17 cellular contexts compared by ENCODE assay signal in genomic region chr16:76207270-76207669, GRCh38.
DNase-seq lines count a peak whose midpoint lies in the region; ATAC-seq and TF ChIP-seq lines count a peak whose summit lies in the region.
"Had no signal": no experiment of that assay in that cellular context is flagged by ENCODE, and none has a peak within 500 bp of the region (broad histone marks: within the 10 kb centered on the region; RNA-seq: fewer than 3 reads in every experiment).

No MANE protein-coding gene starts in this region.

- peaks cover 19% of the 10 kb centered on the region; the same call in 2 of the 3 replicates for H3K4me1 Mint-ChIP-seq in GM23338
- H3K4me1 Mint-ChIP-seq in endodermal cell, result peaks cover 10% of the 10 kb centered on the region
- no peaks in the 10 kb centered on the region for H3K4me1 Mint-ChIP-seq in neural progenitor cell
- H3K4me1 Mint-ChIP-seq: B cell; CD4-positive, alpha-beta memory T cell had no signal

- 73 to 87% methylated on average over 3 of the region's 3 CpGs for WGBS in endodermal cell (ENCODE audit: insufficient coverage in 1 of 2, insufficient read length in 1 of 2), 2 experiments

- H3K4me3 Mint-ChIP-seq in GM23338, result no peak overlapping the region
- H3K4me3 Mint-ChIP-seq in endodermal cell, result no peak overlapping the region
- no peak overlapping the region for H3K4me3 Mint-ChIP-seq in neural progenitor cell
- H3K4me3 Mint-ChIP-seq: B cell; CD4-positive, alpha-beta memory T cell had no signal

- peak overlapping the region; percentile 36; the same call in 1 of the 2 replicates for H3K27ac Mint-ChIP-seq in GM23338
- no peak overlapping the region for H3K27ac Mint-ChIP-seq in endodermal cell
- no peak overlapping the region for H3K27ac Mint-ChIP-seq in neural progenitor cell
- H3K27ac Mint-ChIP-seq: B cell; CD4-positive, alpha-beta memory T cell had no signal

- H3K27me3 ChIP-seq in GM23338 (ENCODE audit: insufficient read depth), result no peaks in the 10 kb centered on the region
- no peaks in the 10 kb centered on the region for H3K27me3 ChIP-seq in HUES48 (ENCODE audit: control insufficient read depth, insufficient read depth, low read length)
- no peaks in the 10 kb centered on the region for H3K27me3 ChIP-seq in endodermal cell (ENCODE audit: control insufficient read depth, insufficient read depth, low read length, poor library complexity, severe bottlenecking)
- H3K27me3 ChIP-seq in neural progenitor cell, result no peaks in the 10 kb centered on the region
- H3K27me3 ChIP-seq: SJSA1 had no signal

- H3K79me2 ChIP-seq in GM23338 (replicated peaks; ENCODE audit: insufficient read depth), result no peaks in the 10 kb centered on the region
- no peaks in the 10 kb centered on the region for H3K79me2 ChIP-seq in neural progenitor cell (ENCODE audit: low read depth)

- H3K4me2 ChIP-seq in GM23338, result no peak overlapping the region
- no peak overlapping the region for H3K4me2 ChIP-seq in neural progenitor cell

- no peak overlapping the region for H3K27ac ChIP-seq in GM23338 (ENCODE audit: low read depth)
- peak overlapping the region; percentile 94 for H3K27ac ChIP-seq in HUES48 (ENCODE audit: low read depth, low read length)
- H3K27ac ChIP-seq in endodermal cell (ENCODE audit: low read depth, low read length), result no peak overlapping the region
- no peak overlapping the region for H3K27ac ChIP-seq in neural progenitor cell
- H3K27ac ChIP-seq: GM23248, SJSA1 had no signal

- H3K4me3 ChIP-seq in GM23338, result no peak overlapping the region
- H3K4me3 ChIP-seq in HUES48 (ENCODE audit: low read depth, low read length), result no peak overlapping the region
- H3K4me3 ChIP-seq in endodermal cell (ENCODE audit: low read length), result no peak overlapping the region
- H3K4me3 ChIP-seq in neural progenitor cell, result no peak overlapping the region
- H3K4me3 ChIP-seq: GM23248, SJSA1 had no signal

- H2AFZ ChIP-seq in GM23338 (no peak overlapping the region), neural progenitor cell (replicated peaks) (no peak overlapping the region)
- H2AFZ ChIP-seq: GM23248 had no signal

- no peaks in the 10 kb centered on the region for H3K9me2 ChIP-seq in GM23338 (ENCODE audit: insufficient read depth)

- ATAC-seq in GM23338 (peak; percentile 60), GM18498 (IDR thresholded peaks at IDR 0.05; ENCODE audit: unreplicated experiment) (no peak)

- peaks cover 24% of the 10 kb centered on the region; the same call in 2 of the 3 replicates for H3K36me3 Mint-ChIP-seq in GM23338 (ENCODE audit: low read depth)
- no peaks in the 10 kb centered on the region for H3K36me3 Mint-ChIP-seq in endodermal cell (ENCODE audit: low read depth)
- H3K36me3 Mint-ChIP-seq in neural progenitor cell, result no peaks in the 10 kb centered on the region
- H3K36me3 Mint-ChIP-seq: CD4-positive, alpha-beta memory T cell had no signal

- H4K20me1 ChIP-seq in GM23338 (replicated peaks; ENCODE audit: insufficient read depth), result no peaks in the 10 kb centered on the region
- no peaks in the 10 kb centered on the region for H4K20me1 ChIP-seq in neural progenitor cell (ENCODE audit: low read depth)

- H3K4me1 ChIP-seq in GM23338 (ENCODE audit: insufficient read depth) (peaks cover 39% of the 10 kb centered on the region), HUES48 (ENCODE audit: control insufficient read depth, insufficient read depth, low read length) (peaks cover 40% of the 10 kb centered on the region), endodermal cell (ENCODE audit: control insufficient read depth, insufficient read depth, low read length) (peaks cover 3% of the 10 kb centered on the region), neural progenitor cell (peaks cover 10% of the 10 kb centered on the region)
- H3K4me1 ChIP-seq: SJSA1 had no signal

- H3K27me3 Mint-ChIP-seq in GM23338 (ENCODE audit: insufficient read depth, low read depth, poor library complexity) (peaks cover 9% of the 10 kb centered on the region), endodermal cell (ENCODE audit: insufficient read depth) (peaks cover 4% of the 10 kb centered on the region), neural progenitor cell (ENCODE audit: insufficient read depth, low read depth) (peaks cover 5% of the 10 kb centered on the region)
- H3K27me3 Mint-ChIP-seq: B cell; CD4-positive, alpha-beta memory T cell had no signal

- no peaks in the 10 kb centered on the region for H3K9me3 ChIP-seq in HUES48 (ENCODE audit: control insufficient read depth, insufficient read depth, low read length)
- H3K9me3 ChIP-seq in endodermal cell (ENCODE audit: control insufficient read depth, low read length), result peaks cover 20% of the 10 kb centered on the region
- no peaks in the 10 kb centered on the region for H3K9me3 ChIP-seq in neural progenitor cell (ENCODE audit: low read depth)

- TF ChIP-seq CTCF in GM23338 (conservative IDR thresholded peaks at IDR 0.05; ENCODE audit: low read depth in 2 of 2) (no peak), endodermal cell (conservative IDR thresholded peaks at IDR 0.05) (no peak), neural progenitor cell (IDR thresholded peaks at IDR 0.05) (no peak)

- H3K36me3 ChIP-seq in GM23338 (ENCODE audit: insufficient read depth) (no peaks in the 10 kb centered on the region), HUES48 (ENCODE audit: control insufficient read depth, insufficient read depth, low read length) (no peaks in the 10 kb centered on the region), endodermal cell (ENCODE audit: control insufficient read depth, insufficient read depth, low read length) (no peaks in the 10 kb centered on the region), neural progenitor cell (no peaks in the 10 kb centered on the region)
- H3K36me3 ChIP-seq: SJSA1 had no signal

- H3F3A ChIP-seq in GM23338 (replicated peaks; ENCODE audit: low read depth) (no peaks in the 10 kb centered on the region), neural progenitor cell (ENCODE audit: low read depth) (no peaks in the 10 kb centered on the region)

- peaks cover 83% of the 10 kb centered on the region for H3K9me3 Mint-ChIP-seq in GM23338
- peaks cover 8% of the 10 kb centered on the region for H3K9me3 Mint-ChIP-seq in endodermal cell
- H3K9me3 Mint-ChIP-seq in neural progenitor cell, result peaks cover 4% of the 10 kb centered on the region

- DNase-seq in GM23338 (ENCODE audit: low spot score) (peak; percentile 60), endodermal cell (peak; percentile 69), neural progenitor cell (ENCODE audit: low spot score) (peak; percentile 14), MV-4-11 (lab: John Stamatoyannopoulos, UW) (no peak), NCI-H2196 (lab: John Stamatoyannopoulos, UW; ENCODE audit: unreplicated experiment) (no peak)
- DNase-seq: CD4-positive, alpha-beta memory T cell; GM23248; NCI-H1436; NCI-H2029; NCI-H2171; NCI-H510A; NCI-H774; SW 1271 had no signal

- H3K9ac ChIP-seq in HUES48 (ENCODE audit: low read depth, low read length) (no peak overlapping the region), endodermal cell (ENCODE audit: extremely low read depth, low read length, poor library complexity, severe bottlenecking) (no peak overlapping the region), neural progenitor cell (no peak overlapping the region)
- H3K9ac ChIP-seq: GM23248 had no signal

TF ChIP-seq in GM23338, 12 proteins besides CTCF, POLR2A, EP300 and RAD21 (continues in another document):
- TF ChIP-seq, protein P1, sequence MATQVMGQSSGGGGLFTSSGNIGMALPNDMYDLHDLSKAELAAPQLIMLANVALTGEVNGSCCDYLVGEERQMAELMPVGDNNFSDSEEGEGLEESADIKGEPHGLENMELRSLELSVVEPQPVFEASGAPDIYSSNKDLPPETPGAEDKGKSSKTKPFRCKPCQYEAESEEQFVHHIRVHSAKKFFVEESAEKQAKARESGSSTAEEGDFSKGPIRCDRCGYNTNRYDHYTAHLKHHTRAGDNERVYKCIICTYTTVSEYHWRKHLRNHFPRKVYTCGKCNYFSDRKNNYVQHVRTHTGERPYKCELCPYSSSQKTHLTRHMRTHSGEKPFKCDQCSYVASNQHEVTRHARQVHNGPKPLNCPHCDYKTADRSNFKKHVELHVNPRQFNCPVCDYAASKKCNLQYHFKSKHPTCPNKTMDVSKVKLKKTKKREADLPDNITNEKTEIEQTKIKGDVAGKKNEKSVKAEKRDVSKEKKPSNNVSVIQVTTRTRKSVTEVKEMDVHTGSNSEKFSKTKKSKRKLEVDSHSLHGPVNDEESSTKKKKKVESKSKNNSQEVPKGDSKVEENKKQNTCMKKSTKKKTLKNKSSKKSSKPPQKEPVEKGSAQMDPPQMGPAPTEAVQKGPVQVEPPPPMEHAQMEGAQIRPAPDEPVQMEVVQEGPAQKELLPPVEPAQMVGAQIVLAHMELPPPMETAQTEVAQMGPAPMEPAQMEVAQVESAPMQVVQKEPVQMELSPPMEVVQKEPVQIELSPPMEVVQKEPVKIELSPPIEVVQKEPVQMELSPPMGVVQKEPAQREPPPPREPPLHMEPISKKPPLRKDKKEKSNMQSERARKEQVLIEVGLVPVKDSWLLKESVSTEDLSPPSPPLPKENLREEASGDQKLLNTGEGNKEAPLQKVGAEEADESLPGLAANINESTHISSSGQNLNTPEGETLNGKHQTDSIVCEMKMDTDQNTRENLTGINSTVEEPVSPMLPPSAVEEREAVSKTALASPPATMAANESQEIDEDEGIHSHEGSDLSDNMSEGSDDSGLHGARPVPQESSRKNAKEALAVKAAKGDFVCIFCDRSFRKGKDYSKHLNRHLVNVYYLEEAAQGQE (IDR thresholded peaks at IDR 0.05; ENCODE audit: unreplicated experiment), result no peak

Comparison
In these comparisons a context has a peak if more than half of its experiments do, and no peak if none do; other contexts are left out.
1. DNase-seq: peak in GM23338 (single experiment), endodermal cell (single experiment) and neural progenitor cell (single experiment); none in MV-4-11 (single experiment) and NCI-H2196 (single experiment).